In the genomic region with DNA sequence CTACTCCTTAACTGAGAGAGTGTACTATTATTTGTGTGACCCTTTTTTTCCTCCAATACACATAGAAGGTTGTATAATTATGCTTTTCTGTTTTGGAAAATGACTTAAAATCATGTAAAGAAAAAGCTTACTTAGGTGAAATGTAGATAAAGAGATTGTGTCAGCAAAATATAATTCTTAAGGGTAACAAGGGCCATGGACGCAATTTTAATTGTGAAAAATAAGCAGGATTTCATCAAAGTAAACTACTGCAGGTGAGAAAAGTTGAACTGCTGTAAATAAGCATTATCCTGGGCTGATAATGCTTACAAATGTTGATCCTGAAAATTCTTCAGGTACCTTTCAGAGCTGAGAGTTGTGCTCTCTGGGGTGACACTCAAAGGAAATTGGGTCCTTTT, we compare ENCODE assay signal across 19 cellular contexts.
"Had no signal": no experiment of that assay in that cellular context is flagged by ENCODE, and none has a peak within 500 bp of the region (broad histone marks: within the 10 kb centered on the region; RNA-seq: fewer than 3 reads in every experiment).

No MANE protein-coding gene starts in this region.

- H3K4me3 ChIP-seq: gastroesophageal sphincter, pancreas, psoas muscle, right atrium auricular region, transverse colon had no signal

- H3K4me1 ChIP-seq: gastroesophageal sphincter, psoas muscle, transverse colon had no signal

- DNase-seq: activated CD4-positive, alpha-beta memory T cell treated with anti-CD3 and anti-CD28 coated beads for 36 hours; activated CD4-positive, alpha-beta T cell treated with anti-CD3 and anti-CD28 coated beads for 48 hours; activated effector memory CD4-positive, alpha-beta T cell treated with Interleukin-2 at 50 U/mL for 16 hours; activated naive CD4-positive, alpha-beta T cell treated with anti-CD3 and anti-CD28 coated beads for 36 hours; activated T-cell treated with anti-CD3 and anti-CD28 coated beads, Interleukin-2, amount 50 U/mL, for 72 hours; cortex of kidney; head of caudate nucleus; hypothalamus; mesenchymal stem cell; nephron progenitor cell; pancreas; psoas muscle; stimulated activated CD4-positive, alpha-beta T cell treated with anti-CD3 and anti-CD28 coated beads, Interleukin-2, amount 100 ng/mL, for 24 hours had no signal

- H3K4me3 Mint-ChIP-seq: activated CD4-positive, alpha-beta memory T cell treated with anti-CD3 and anti-CD28 coated beads for 36 hours; activated naive CD4-positive, alpha-beta T cell treated with anti-CD3 and anti-CD28 coated beads for 36 hours; activated T-cell treated with anti-CD3 and anti-CD28 coated beads, Interleukin-2, amount 50 U/mL, for 72 hours; nephron progenitor cell; stimulated activated effector memory CD8-positive, alpha-beta T cell treated with anti-CD3 and anti-CD28 coated beads, Interleukin-12 subunit alpha, Interleukin-12 subunit beta, amount 100 ng/mL, for 72 hours had no signal

- H3K27ac ChIP-seq: epithelial cell of prostate, gastroesophageal sphincter, pancreas, psoas muscle, right atrium auricular region had no signal

- H3K9me3 Mint-ChIP-seq: activated CD4-positive, alpha-beta memory T cell treated with anti-CD3 and anti-CD28 coated beads for 36 hours; activated naive CD4-positive, alpha-beta T cell treated with anti-CD3 and anti-CD28 coated beads for 36 hours; activated T-cell treated with anti-CD3 and anti-CD28 coated beads, Interleukin-2, amount 50 U/mL, for 72 hours; stimulated activated effector memory CD8-positive, alpha-beta T cell treated with anti-CD3 and anti-CD28 coated beads, Interleukin-12 subunit alpha, Interleukin-12 subunit beta, amount 100 ng/mL, for 72 hours had no signal

- H3K4me1 Mint-ChIP-seq: nephron progenitor cell; stimulated activated effector memory CD8-positive, alpha-beta T cell treated with anti-CD3 and anti-CD28 coated beads, Interleukin-12 subunit alpha, Interleukin-12 subunit beta, amount 100 ng/mL, for 72 hours had no signal

- H3K36me3 ChIP-seq: gastroesophageal sphincter, pancreas, right atrium auricular region, transverse colon had no signal

- FAIRE-seq: urothelium cell line had no signal

- H3K27me3 ChIP-seq: pancreas, right atrium auricular region, transverse colon had no signal

- H3K27ac Mint-ChIP-seq: activated CD4-positive, alpha-beta memory T cell treated with anti-CD3 and anti-CD28 coated beads for 36 hours; activated naive CD4-positive, alpha-beta T cell treated with anti-CD3 and anti-CD28 coated beads for 36 hours; activated T-cell treated with anti-CD3 and anti-CD28 coated beads, Interleukin-2, amount 50 U/mL, for 72 hours; nephron progenitor cell; stimulated activated effector memory CD8-positive, alpha-beta T cell treated with anti-CD3 and anti-CD28 coated beads, Interleukin-12 subunit alpha, Interleukin-12 subunit beta, amount 100 ng/mL, for 72 hours had no signal

- ATAC-seq: activated T-cell treated with anti-CD3 and anti-CD28 coated beads, Interleukin-2, amount 50 U/mL, for 72 hours; gastroesophageal sphincter; pancreas; psoas muscle had no signal

- H3K9me3 ChIP-seq: gastroesophageal sphincter, pancreas, psoas muscle, right atrium auricular region, transverse colon had no signal
